8 cellular contexts compared by ENCODE assay signal in genomic region chr6:37783025-37783825, GRCh38.
DNase-seq lines count a peak whose midpoint lies in the region; ATAC-seq and TF ChIP-seq lines count a peak whose summit lies in the region.

No MANE protein-coding gene starts in this region.

- peaks cover 37% of the 10 kb centered on the region for H3K27me3 Mint-ChIP-seq in activated T-cell treated with anti-CD3 and anti-CD28 coated beads, Interleukin-2, amount 50 U/mL, for 24 hours

- no peak for ATAC-seq in GM18505 (IDR thresholded peaks at IDR 0.05; ENCODE audit: unreplicated experiment)
- ATAC-seq in GM21390 (IDR thresholded peaks at IDR 0.05; ENCODE audit: unreplicated experiment): no peak

- peak overlapping the region; percentile 75 for H3K27ac Mint-ChIP-seq in activated T-cell treated with anti-CD3 and anti-CD28 coated beads, Interleukin-2, amount 50 U/mL, for 24 hours

- no peak for TF ChIP-seq POLR2A in GM18505 (IDR thresholded peaks at IDR 0.05; ENCODE audit: borderline replicate concordance, extremely low read depth, insufficient read depth, insufficient read length)

- H3K36me3 Mint-ChIP-seq in activated T-cell treated with anti-CD3 and anti-CD28 coated beads, Interleukin-2, amount 50 U/mL, for 24 hours (ENCODE audit: low read depth): no peaks in the 10 kb centered on the region

- H3K9me3 Mint-ChIP-seq in activated T-cell treated with anti-CD3 and anti-CD28 coated beads, Interleukin-2, amount 50 U/mL, for 24 hours: no peaks in the 10 kb centered on the region

- H3K4me1 Mint-ChIP-seq in activated T-cell treated with anti-CD3 and anti-CD28 coated beads, Interleukin-2, amount 50 U/mL, for 24 hours (ENCODE audit: low read depth): peaks cover 15% of the 10 kb centered on the region

- DNase-seq in stimulated activated CD4-positive, alpha-beta T cell treated with anti-CD3 and anti-CD28 coated beads, Interleukin-1b, Interleukin-23, amount 100 ng/mL, for 48 hours: peak; percentile 9
- no peak for DNase-seq in stimulated activated CD4-positive, alpha-beta T cell treated with anti-CD3 and anti-CD28 coated beads, Interleukin-4, amount 100 ng/mL, for 1 hour
- DNase-seq in activated T-cell treated with anti-CD3 and anti-CD28 coated beads, Interleukin-2, amount 50 U/mL, for 24 hours: peak; percentile 57
- DNase-seq in globus pallidus (ENCODE audit: low spot score) (peak; percentile 25), nucleus accumbens (lab: John Stamatoyannopoulos, UW) (peak in 38 of 56 donors; percentile 4 to 70 (median 34)), germinal center (ENCODE audit: low spot score) (no peak)

- peak overlapping the region; percentile 73 for H3K4me3 Mint-ChIP-seq in activated T-cell treated with anti-CD3 and anti-CD28 coated beads, Interleukin-2, amount 50 U/mL, for 24 hours

Comparison
In these comparisons a context has a peak if more than half of its experiments do, and no peak if none do; other contexts are left out.
1. DNase-seq: peak in stimulated activated CD4-positive, alpha-beta T cell treated with anti-CD3 and anti-CD28 coated beads, Interleukin-1b, Interleukin-23, amount 100 ng/mL, for 48 hours (single experiment), activated T-cell treated with anti-CD3 and anti-CD28 coated beads, Interleukin-2, amount 50 U/mL, for 24 hours (single experiment), globus pallidus (single experiment) and nucleus accumbens (38 of 56); none in stimulated activated CD4-positive, alpha-beta T cell treated with anti-CD3 and anti-CD28 coated beads, Interleukin-4, amount 100 ng/mL, for 1 hour (single experiment) and germinal center (single experiment).